8 cellular contexts compared by ENCODE assay signal in genomic region chr1:53944469-53945182, GRCh38. TPM values are rescaled to one million over a fixed set of nuclear protein-coding genes. Genes with fewer than 3 reads are reported as not detected.
DNase-seq lines count a peak whose midpoint lies in the region; ATAC-seq and TF ChIP-seq lines count a peak whose summit lies in the region.

No MANE protein-coding gene starts in this region.

- POLR2A ChIA-PET in activated CD4-positive, alpha-beta T cell treated with anti-CD3 and anti-CD28 coated beads for 36 hours (lab: Charles Lee) = interaction anchor here (0.9 to 2.3 kb wide), 2 partner anchors 55 to 108 kb away, joined by 9 to 16 read pairs; partner anchors contain the start of genes TCEANC2, TMEM59 and YIPF1

- TF ChIP-seq CTCF in fibroblast of pulmonary artery (IDR thresholded peaks at IDR 0.05; ENCODE audit: low read length, missing control alignments) = no peak
- no peak for TF ChIP-seq CTCF in retinal pigment epithelial cell (conservative IDR thresholded peaks at IDR 0.05; ENCODE audit: low read depth, low read length)

- no peaks in the 10 kb centered on the region for H3K9me3 Mint-ChIP-seq in activated CD4-positive, alpha-beta T cell treated with anti-CD3 and anti-CD28 coated beads for 36 hours (ENCODE audit: low read depth)

- peaks cover 22% of the 10 kb centered on the region for H3K36me3 Mint-ChIP-seq in activated CD4-positive, alpha-beta T cell treated with anti-CD3 and anti-CD28 coated beads for 36 hours (ENCODE audit: low read depth)
- no peaks in the 10 kb centered on the region for H3K36me3 Mint-ChIP-seq in T-helper 17 cell (ENCODE audit: low read depth)

- H3K9me3 ChIP-seq in T-helper 17 cell (ENCODE audit: control insufficient read depth, low read length, poor library complexity, severe bottlenecking) = no peaks in the 10 kb centered on the region

- H3K4me3 Mint-ChIP-seq in activated CD4-positive, alpha-beta T cell treated with anti-CD3 and anti-CD28 coated beads for 36 hours = peak overlapping the region; percentile 95
- peak overlapping the region; percentile 94 for H3K4me3 Mint-ChIP-seq in T-helper 17 cell

- CTCF ChIA-PET in activated CD4-positive, alpha-beta T cell treated with anti-CD3 and anti-CD28 coated beads for 36 hours (lab: Charles Lee) = interaction anchor here (0.6 to 9.7 kb wide), 6 partner anchors 10 to 83 kb away, joined by 3 to 93 read pairs (median 4); no protein-coding TSS in a partner anchor

- ATAC-seq in activated CD4-positive, alpha-beta T cell treated with anti-CD3 and anti-CD28 coated beads for 36 hours = no peak
- no peak for ATAC-seq in T-helper 17 cell
- ATAC-seq in GM18867 (IDR thresholded peaks at IDR 0.05; ENCODE audit: unreplicated experiment) = no peak

- H3K4me3 ChIP-seq in fibroblast of pulmonary artery (replicated peaks; ENCODE audit: low read depth, low read length) (peak overlapping the region; percentile 89), retinal pigment epithelial cell (ENCODE audit: low read length) (peak overlapping the region; percentile 82)

- peak; percentile 21 for DNase-seq in activated CD4-positive, alpha-beta T cell treated with anti-CD3 and anti-CD28 coated beads for 36 hours
- DNase-seq in activated CD4-positive, alpha-beta T cell treated with anti-CD3 and anti-CD28 coated beads, Interleukin-2, amount 50 U/mL, for 4 hours = no peak
- DNase-seq in T-helper 17 cell (no peak), fibroblast of pulmonary artery (ENCODE audit: low read depth) (peak; percentile 15), retinal pigment epithelial cell (ENCODE audit: low read depth) (no peak), AG08395 (ENCODE audit: low spot score) (no peak)
- no peak for DNase-seq in stimulated activated naive CD4-positive, alpha-beta T cell (lab: John Stamatoyannopoulos, UW)

- peak overlapping the region; percentile 89 for H3K27ac Mint-ChIP-seq in activated CD4-positive, alpha-beta T cell treated with anti-CD3 and anti-CD28 coated beads for 36 hours
- peak overlapping the region; percentile 87 for H3K27ac Mint-ChIP-seq in T-helper 17 cell

- intact Hi-C loops in activated CD4-positive, alpha-beta T cell treated with anti-CD3 and anti-CD28 coated beads for 36 hours (cut with DNase I, micrococcal nuclease) = loop anchor here (1.0 to 5.0 kb wide), 6 partner anchors 106 to 1577 kb away; partner anchors contain the start of genes CC2D1B (in 1 of the 2), CZIB (in 1 of the 2), LRP8 (in 1 of the 2) and NDC1 (in 1 of the 2)

- peaks cover 53% of the 10 kb centered on the region for H3K4me1 Mint-ChIP-seq in activated CD4-positive, alpha-beta T cell treated with anti-CD3 and anti-CD28 coated beads for 36 hours
- peaks cover 41% of the 10 kb centered on the region for H3K4me1 Mint-ChIP-seq in T-helper 17 cell

- no peaks in the 10 kb centered on the region for H3K27me3 Mint-ChIP-seq in activated CD4-positive, alpha-beta T cell treated with anti-CD3 and anti-CD28 coated beads for 36 hours
- H3K27me3 Mint-ChIP-seq in T-helper 17 cell = no peaks in the 10 kb centered on the region

RNA-seq across cellular contexts. Expression of gene IFT25, which starts 0.9 kb away (rescaled TPM):
- 10 to 100 TPM; 56.6 to 62.0 TPM for total RNA-seq in activated CD4-positive, alpha-beta T cell treated with anti-CD3 and anti-CD28 coated beads for 36 hours
- 10 to 100 TPM; 17.3 to 23.7 TPM for total RNA-seq in T-helper 17 cell

RNA-seq across cellular contexts. Expression of gene LRRC42, which starts 1.5 kb away (rescaled TPM):
- 10 to 100 TPM; 25.4 to 31.3 TPM for total RNA-seq in activated CD4-positive, alpha-beta T cell treated with anti-CD3 and anti-CD28 coated beads for 36 hours
- 1 to 10 TPM; 5.8 to 7.4 TPM for total RNA-seq in T-helper 17 cell

RNA-seq across cellular contexts. Expression of gene DIO1, which starts 50.6 kb away (rescaled TPM):
- total RNA-seq in activated CD4-positive, alpha-beta T cell treated with anti-CD3 and anti-CD28 coated beads for 36 hours = not detected
- total RNA-seq in T-helper 17 cell = not detected

RNA-seq across cellular contexts. Expression of gene YIPF1, which starts 55.0 kb away (rescaled TPM):
- total RNA-seq in activated CD4-positive, alpha-beta T cell treated with anti-CD3 and anti-CD28 coated beads for 36 hours = 10 to 100 TPM; 19.0 to 24.4 TPM
- 10 to 100 TPM in 1 of 2 donors, 1 to 10 TPM in 1; 8.8 to 10.3 TPM for total RNA-seq in T-helper 17 cell

Comparison
In these comparisons a context has a peak if more than half of its experiments do, and no peak if none do; other contexts are left out.
1. DNase-seq: peak in activated CD4-positive, alpha-beta T cell treated with anti-CD3 and anti-CD28 coated beads for 36 hours (single experiment) and fibroblast of pulmonary artery (single experiment); none in activated CD4-positive, alpha-beta T cell treated with anti-CD3 and anti-CD28 coated beads, Interleukin-2, amount 50 U/mL, for 4 hours (0 of 2), T-helper 17 cell (0 of 3), retinal pigment epithelial cell (single experiment), stimulated activated naive CD4-positive, alpha-beta T cell (0 of 6) and AG08395 (single experiment).